In genomic region chr2:141529674-141530073, GRCh38 we compare ENCODE assay signal across 1 cellular context.
TF ChIP-seq lines count a peak whose summit lies in the region.

No MANE protein-coding gene starts in this region.

TF ChIP-seq in GM12878, 131 proteins besides CTCF, POLR2A, EP300 and RAD21 (continued from another document):
- TF ChIP-seq HSF1 (IDR thresholded peaks at IDR 0.05; ENCODE audit: low read depth, low read length) (no peak), CREB1 (IDR thresholded peaks at IDR 0.05; ENCODE audit: low read depth) (no peak), KDM1A (IDR thresholded peaks at IDR 0.05; ENCODE audit: borderline replicate concordance) (no peak), SREBF1 (IDR thresholded peaks at IDR 0.05; ENCODE audit: low read length) (no peak), YBX1 (IDR thresholded peaks at IDR 0.05) (no peak), NFIC (IDR thresholded peaks at IDR 0.05; ENCODE audit: low read depth, low read length) (peak; percentile 37; the same call in 1 of the 2 replicates), ELK1 (IDR thresholded peaks at IDR 0.05; ENCODE audit: low read depth, low read length) (no peak), ATF2 (IDR thresholded peaks at IDR 0.05; ENCODE audit: low read length) (0 out of 2 replicates have a peak, but pooled peaks have one; percentile 47), PAX5 (IDR thresholded peaks at IDR 0.05; ENCODE audit: borderline replicate concordance, low read depth, low read length) (no peak)
TF ChIP-seq in GM12878: peak in this region for 5.
